27 cellular contexts compared by ENCODE assay signal in genomic region chr12:61694214-61694613, GRCh38.
"Had no signal": no experiment of that assay in that cellular context is flagged by ENCODE, and none has a peak within 500 bp of the region (broad histone marks: within the 10 kb centered on the region; RNA-seq: fewer than 3 reads in every experiment).

No MANE protein-coding gene starts in this region.

- H3K9ac ChIP-seq: parathyroid adenoma had no signal

- H3K4me3 Mint-ChIP-seq: memory B cell; naive thymus-derived CD8-positive, alpha-beta T cell; nephron; neural crest cell; stimulated activated naive B cell treated with anti-CD40 and anti-IgM and Interleukin-4, amounts not matched to agents 10 μg/mL and 1 μg/mL and 100 μg/mL, for 72 hours had no signal

- H3K27ac Mint-ChIP-seq: memory B cell; naive thymus-derived CD8-positive, alpha-beta T cell; nephron; stimulated activated naive B cell treated with anti-CD40 and anti-IgM and Interleukin-4, amounts not matched to agents 10 μg/mL and 1 μg/mL and 100 μg/mL, for 72 hours had no signal

- H3K79me2 ChIP-seq: parathyroid adenoma had no signal

- ATAC-seq: heart left ventricle; left colon; left lung; naive thymus-derived CD8-positive, alpha-beta T cell; psoas muscle; right lobe of liver; stimulated activated naive B cell treated with anti-CD40 and anti-IgM and Interleukin-4, amounts not matched to agents 10 μg/mL and 1 μg/mL and 100 μg/mL, for 72 hours; stimulated activated naive CD8-positive, alpha-beta T cell treated with anti-CD3 and anti-CD28 coated beads, Interleukin-15, Interleukin-2, amounts not matched to agents 100 U/mL and 50 U/mL, for 24 hours had no signal

- H3K4me1 Mint-ChIP-seq: memory B cell; naive thymus-derived CD8-positive, alpha-beta T cell; nephron; neural crest cell; stimulated activated naive B cell treated with anti-CD40 and anti-IgM and Interleukin-4, amounts not matched to agents 10 μg/mL and 1 μg/mL and 100 μg/mL, for 72 hours had no signal

- H3K4me3 ChIP-seq: heart left ventricle, left lung, lung, psoas muscle, right lobe of liver, smooth muscle cell, stomach, testis, thyroid gland, transverse colon, upper lobe of left lung, vagina had no signal

- H3K4me1 ChIP-seq: heart left ventricle, left lung, parathyroid adenoma, psoas muscle, right lobe of liver, stomach, testis, thyroid gland, transverse colon, upper lobe of left lung, vagina had no signal

- H2AFZ ChIP-seq: parathyroid adenoma had no signal

- H3K27me3 ChIP-seq: heart left ventricle, left lung, neutrophil, right lobe of liver, stomach, testis, thyroid gland, transverse colon, upper lobe of left lung, vagina had no signal

- H3K9me3 ChIP-seq: neutrophil, testis, thyroid gland had no signal

- H3K27me3 Mint-ChIP-seq: memory B cell; stimulated activated naive B cell treated with anti-CD40 and anti-IgM and Interleukin-4, amounts not matched to agents 10 μg/mL and 1 μg/mL and 100 μg/mL, for 72 hours had no signal

- H3K36me3 ChIP-seq: heart left ventricle, left lung, neutrophil, right lobe of liver, stomach, thyroid gland, transverse colon, upper lobe of left lung, vagina had no signal

- H3K36me3 Mint-ChIP-seq: memory B cell; stimulated activated naive B cell treated with anti-CD40 and anti-IgM and Interleukin-4, amounts not matched to agents 10 μg/mL and 1 μg/mL and 100 μg/mL, for 72 hours had no signal

- DNase-seq: heart left ventricle; hypothalamus; left colon; left lung; naive thymus-derived CD8-positive, alpha-beta T cell; occipital lobe; psoas muscle; right lobe of liver; stimulated activated CD4-positive, alpha-beta T cell treated with anti-CD3 and anti-CD28 coated beads, Interleukin-12 subunit alpha, Interleukin-12 subunit beta, amount 100 ng/mL, for 4 hours; stimulated activated CD4-positive, alpha-beta T cell treated with anti-CD3 and anti-CD28 coated beads, Interleukin-15, amount 100 ng/mL, for 24 hours; stimulated activated CD4-positive, alpha-beta T cell treated with anti-CD3 and anti-CD28 coated beads, Interleukin-2, amount 100 ng/mL, for 24 hours; stimulated activated CD4-positive, alpha-beta T cell treated with anti-CD3 and anti-CD28 coated beads, Interleukin-4, amount 100 ng/mL, for 1 hour; stimulated activated naive B cell treated with anti-CD40 and anti-IgM and Interleukin-4, amounts not matched to agents 10 μg/mL and 1 μg/mL and 100 μg/mL, for 72 hours; stimulated activated naive CD8-positive, alpha-beta T cell treated with anti-CD3 and anti-CD28 coated beads, Interleukin-15, Interleukin-2, amounts not matched to agents 100 U/mL and 50 U/mL, for 24 hours; stomach; testis; thyroid gland; transverse colon had no signal

- H3K4me2 ChIP-seq: smooth muscle cell had no signal

- H3K27ac ChIP-seq: heart left ventricle, left lung, neutrophil, parathyroid adenoma, psoas muscle, right lobe of liver, stomach, testis, thyroid gland, transverse colon, upper lobe of left lung, vagina had no signal
